23 cellular contexts compared by ENCODE assay signal in genomic region chr10:108048898-108049297, GRCh38.
"Had no signal": no experiment of that assay in that cellular context is flagged by ENCODE, and none has a peak within 500 bp of the region (broad histone marks: within the 10 kb centered on the region; RNA-seq: fewer than 3 reads in every experiment).

No MANE protein-coding gene starts in this region.

- H3K4me1 ChIP-seq: colonic mucosa, esophagus muscularis mucosa, esophagus squamous epithelium, foreskin keratinocyte, gastrocnemius medialis, gastroesophageal sphincter, heart left ventricle, heart right ventricle had no signal

- H3K27ac ChIP-seq: colonic mucosa, coronary artery, dorsolateral prefrontal cortex, epithelial cell of prostate, esophagus muscularis mucosa, esophagus squamous epithelium, foreskin keratinocyte, gastrocnemius medialis, gastroesophageal sphincter, heart left ventricle, heart right ventricle had no signal

- ATAC-seq: effector memory CD8-positive, alpha-beta T cell; esophagus mucosa; foreskin keratinocyte; gastrocnemius medialis; gastroesophageal sphincter; heart left ventricle; heart right ventricle had no signal

- H3K9me3 ChIP-seq: colonic mucosa, esophagus muscularis mucosa, esophagus squamous epithelium, gastrocnemius medialis, gastroesophageal sphincter, heart right ventricle had no signal

- DNase-seq: colonic mucosa; cortex of kidney; dermis blood vessel endothelial cell; dorsolateral prefrontal cortex; effector CD4-positive, alpha-beta T cell; effector CD8-positive, alpha-beta T cell; effector memory CD4-positive, alpha-beta T cell; effector memory CD8-positive, alpha-beta T cell; endodermal cell; erythroblast; esophagus squamous epithelium; foreskin fibroblast; foreskin keratinocyte; foreskin melanocyte; gastrocnemius medialis; glutamatergic neuron; heart left ventricle; heart right ventricle had no signal

- H3K36me3 ChIP-seq: colonic mucosa, esophagus muscularis mucosa, esophagus squamous epithelium, gastrocnemius medialis, gastroesophageal sphincter, heart left ventricle, heart right ventricle had no signal

- H3K27me3 ChIP-seq: colonic mucosa, esophagus muscularis mucosa, esophagus squamous epithelium, foreskin keratinocyte, gastrocnemius medialis, gastroesophageal sphincter, heart left ventricle, heart right ventricle had no signal

- H3K4me3 ChIP-seq: colonic mucosa, coronary artery, dorsolateral prefrontal cortex, esophagus muscularis mucosa, esophagus squamous epithelium, gastrocnemius medialis, gastroesophageal sphincter, heart left ventricle, heart right ventricle had no signal
